Comparison of ENCODE assay signal across 8 cellular contexts in the genomic region with DNA sequence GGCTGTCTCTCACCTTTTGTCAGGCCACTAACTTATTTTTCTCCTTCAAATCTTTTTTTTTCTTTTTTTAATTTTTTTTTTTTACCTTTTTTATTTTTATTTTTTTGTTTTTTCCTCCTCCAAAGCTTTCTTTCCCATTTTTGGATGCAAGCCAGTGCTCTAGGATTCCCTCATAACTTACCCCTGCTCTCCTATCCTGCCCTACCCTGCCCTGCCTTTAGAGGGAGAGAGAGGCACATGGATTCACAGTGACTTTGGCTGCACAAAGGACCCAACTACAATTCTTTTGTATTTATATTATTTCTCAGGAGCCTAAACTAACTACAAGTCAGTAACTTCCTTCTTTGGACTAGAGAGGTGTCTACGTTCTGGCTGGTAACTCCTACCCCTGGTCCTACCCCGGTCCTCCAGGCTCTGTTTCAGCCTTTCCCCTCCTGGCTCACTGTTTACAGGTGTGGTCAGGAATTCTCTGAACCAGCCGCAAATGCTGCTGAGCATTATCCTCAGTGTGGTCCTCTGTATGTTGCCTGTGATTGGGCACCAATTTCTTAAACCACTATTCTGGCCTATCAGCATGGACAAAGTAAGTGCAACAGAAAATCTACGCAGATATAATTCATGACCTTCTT. TPM values are rescaled to one million over a fixed set of nuclear protein-coding genes. Genes with fewer than 3 reads are reported as not detected.
DNase-seq lines count a peak whose midpoint lies in the region; ATAC-seq and TF ChIP-seq lines count a peak whose summit lies in the region.

No MANE protein-coding gene starts in this region.

- H3K4me1 Mint-ChIP-seq in immature natural killer cell: no peaks in the 10 kb centered on the region

- in situ Hi-C loops in GM13976 (cut with MboI; ENCODE audit: low sequenced_read_pairs, unreplicated experiment): no loop called here

- peak overlapping the region in 1 of 6 donors; percentile 34 for H3K27ac Mint-ChIP-seq in immature natural killer cell

- WGBS in thyroid gland, 2 donors: 80 to 87% methylated on average over 4 of the region's 4 CpGs

- peak; percentile 86 for TF ChIP-seq CTCF in AG09319 (IDR thresholded peaks at IDR 0.05; ENCODE audit: low read depth, low read length)
- peak; percentile 38 for TF ChIP-seq CTCF in GM13976 (IDR thresholded peaks at IDR 0.05; ENCODE audit: borderline replicate concordance, control extremely low read depth, extremely low read depth, insufficient read depth, missing control alignments)
- peak in 5 of 6 experiments; percentile 36 to 57 (median 48) for TF ChIP-seq CTCF in thyroid gland (IDR thresholded peaks at IDR 0.05)

- H3K27me3 Mint-ChIP-seq in immature natural killer cell (ENCODE audit: low read depth in 3 of 3): peaks cover 0 to 6% (median 2%) of the 10 kb centered on the region in 3 donors

- DNase-seq in AG09319 (ENCODE audit: extremely low read depth, low read depth) (peak; percentile 42), GM13976 (ENCODE audit: low spot score) (peak; percentile 51), NCI-H82 treated with DMSO at 0.1 percent for 48 hours (lab: John Stamatoyannopoulos, UW; ENCODE audit: unreplicated experiment) (peak; percentile 29), amniotic epithelial cell (ENCODE audit: low read depth) (peak; percentile 72), immature natural killer cell (peak in 2 of 3 donors; percentile 10 to 14), thyroid gland (peak; percentile 37 to 40), amniotic stem cell (lab: John Stamatoyannopoulos, UW) (no peak)

- no peak overlapping the region for H3K4me3 ChIP-seq in thyroid gland (replicated peaks in 1 of 3)

- no peaks in the 10 kb centered on the region for H3K36me3 ChIP-seq in thyroid gland

- H3K36me3 Mint-ChIP-seq in immature natural killer cell: no peaks in the 10 kb centered on the region

- TF ChIP-seq POLR2A in thyroid gland (IDR thresholded peaks at IDR 0.05): no peak

- intact Hi-C loops in thyroid gland (cut with DNase I): no loop called here

- H3K9me3 Mint-ChIP-seq in immature natural killer cell: no peaks in the 10 kb centered on the region

- no peaks in the 10 kb centered on the region for H3K9me3 ChIP-seq in thyroid gland

- H3K4me3 Mint-ChIP-seq in immature natural killer cell: no peak overlapping the region

- no peaks in the 10 kb centered on the region for H3K4me1 ChIP-seq in thyroid gland

- H3K27ac ChIP-seq in thyroid gland: no peak overlapping the region

- H3K27me3 ChIP-seq in thyroid gland: no peaks in the 10 kb centered on the region

- no peak for ATAC-seq in HG03457 (IDR thresholded peaks at IDR 0.05; ENCODE audit: unreplicated experiment)

RNA-seq across cellular contexts. Expression of gene RUSC2, which starts 8.4 kb away (rescaled TPM):
- polyA plus RNA-seq in immature natural killer cell: under 1 TPM in 2 of 3 donors, not detected in 1; 0.44 to 0.69 TPM
- 10 to 100 TPM; 15.2 to 28.2 (median 26.4) TPM for total RNA-seq in thyroid gland
